1 cellular context compared by ENCODE assay signal in the genomic region with DNA sequence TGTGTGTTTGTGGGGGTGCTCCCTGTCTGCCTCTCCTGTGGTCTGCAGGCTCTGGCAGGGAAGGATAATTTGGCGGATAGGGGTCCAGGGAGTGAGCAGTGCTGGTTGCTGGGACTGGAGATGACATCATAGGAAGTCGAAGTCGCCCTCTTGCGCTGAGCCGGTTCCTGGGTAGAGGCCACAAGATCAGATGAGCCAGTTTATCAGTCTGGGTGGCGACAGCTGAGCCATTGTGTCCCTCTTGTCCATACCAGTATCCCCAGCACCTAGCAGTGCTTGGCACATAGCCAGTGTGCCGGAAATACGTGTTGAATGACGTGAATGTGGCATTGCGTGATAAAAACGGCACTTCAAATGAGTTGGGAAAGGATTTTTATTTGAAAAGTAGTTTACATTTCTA.
TF ChIP-seq lines count a peak whose summit lies in the region.

No MANE protein-coding gene starts in this region.

TF ChIP-seq in IMR-90, 13 proteins besides CTCF, POLR2A, EP300 and RAD21 (continued from another document):
- TF ChIP-seq MXI1 (IDR thresholded peaks at IDR 0.05; ENCODE audit: borderline replicate concordance, low read depth, low read length): no peak
- no peak for TF ChIP-seq FOS (IDR thresholded peaks at IDR 0.05; ENCODE audit: low read depth, low read length)
- no peak for TF ChIP-seq USF2 (IDR thresholded peaks at IDR 0.05; ENCODE audit: low read depth, low read length)
- TF ChIP-seq CEBPB (IDR thresholded peaks at IDR 0.05; ENCODE audit: low read depth, low read length): no peak
- TF ChIP-seq RFX5 (IDR thresholded peaks at IDR 0.05; ENCODE audit: low read depth, low read length): no peak
